In genomic region chr18:30522288-30522929, GRCh38 we compare ENCODE assay signal across 21 cellular contexts.
A peak's percentile ranks its signal among the peaks of the same experiment; 100 is the strongest.
DNase-seq lines count a peak whose midpoint lies in the region; ATAC-seq, FAIRE-seq and TF ChIP-seq lines count a peak whose summit lies in the region.
"Had no signal": no experiment of that assay in that cellular context is flagged by ENCODE, and none has a peak within 500 bp of the region (broad histone marks: within the 10 kb centered on the region; RNA-seq: fewer than 3 reads in every experiment).

No MANE protein-coding gene starts in this region.

- no peak for ATAC-seq in GM21737 (IDR thresholded peaks at IDR 0.05; ENCODE audit: unreplicated experiment)
- ATAC-seq: CD8-positive, alpha-beta T cell; PC-3; SK-N-SH treated with all-trans-retinoic acid at 6 μM for 48 hours had no signal

- TF ChIP-seq EP300 in H1 (IDR thresholded peaks at IDR 0.05; ENCODE audit: borderline replicate concordance in 1 of 2, low read depth in 2 of 2, low read length in 2 of 2): no peak

- no peak for TF ChIP-seq RAD21 in H1 (IDR thresholded peaks at IDR 0.05 in 1 of 2, conservative IDR thresholded peaks at IDR 0.05 in 1 of 2; ENCODE audit: low read depth in 2 of 2, low read length in 2 of 2)

- no peaks in the 10 kb centered on the region for H4K20me1 ChIP-seq in H1 (replicated peaks in 1 of 2; ENCODE audit: control insufficient read depth in 1 of 2, insufficient read depth in 2 of 2, low read length in 2 of 2)

- H3K27me3 ChIP-seq in HUES6 (ENCODE audit: control insufficient read depth, insufficient read depth, low read length) (no peaks in the 10 kb centered on the region), H1 (replicated peaks in 1 of 4; ENCODE audit: control insufficient read depth in 3 of 4, extremely low read depth in 1 of 4, insufficient read depth in 3 of 4, low read length in 3 of 4) (no peaks in the 10 kb centered on the region), iPS-20b (ENCODE audit: insufficient read depth, low read length) (no peaks in the 10 kb centered on the region)
- no peaks in the 10 kb centered on the region for H3K27me3 ChIP-seq in effector memory CD4-positive, alpha-beta T cell (replicated peaks; ENCODE audit: control insufficient read depth, insufficient read depth, low read length, poor library complexity, severe bottlenecking)
- H3K27me3 ChIP-seq: SJCRH30 had no signal

- H3K56ac ChIP-seq in H1 (replicated peaks; ENCODE audit: insufficient read length, low read depth, low read length): no peak overlapping the region

- H3K23ac ChIP-seq in H1 (ENCODE audit: insufficient read length): no peak overlapping the region

- no peaks in the 10 kb centered on the region for H3K79me1 ChIP-seq in H1 (ENCODE audit: low read depth, low read length)

- CTCF ChIA-PET in H1 (lab: Charles Lee; ENCODE audit: partially characterized antibody): no interaction called here

- no peaks in the 10 kb centered on the region for H3K9me3 ChIP-seq in HUES6 (ENCODE audit: control insufficient read depth, insufficient read depth, low read depth, low read length)
- H3K9me3 ChIP-seq in H1 (ENCODE audit: insufficient read depth in 2 of 2, low read depth in 1 of 2, low read length in 1 of 2): no peaks in the 10 kb centered on the region
- no peaks in the 10 kb centered on the region for H3K9me3 ChIP-seq in iPS-20b (ENCODE audit: insufficient read depth, low read depth, low read length)
- H3K9me3 ChIP-seq in effector memory CD4-positive, alpha-beta T cell (ENCODE audit: control insufficient read depth, low read length): no peaks in the 10 kb centered on the region
- H3K9me3 ChIP-seq: Caco-2, SJCRH30 had no signal

- H2BK5ac ChIP-seq in H1 (ENCODE audit: low read depth, low read length): no peak overlapping the region; the same call in 1 of the 2 replicates

- H4K5ac ChIP-seq in H1 (ENCODE audit: insufficient read length, low read depth, low read length): no peak overlapping the region

- H3K4ac ChIP-seq in H1 (replicated peaks; ENCODE audit: insufficient read length, low read depth, low read length): no peak overlapping the region

- H3K23me2 ChIP-seq in H1 (ENCODE audit: low read depth, low read length): no peaks in the 10 kb centered on the region

- peaks cover 28% of the 10 kb centered on the region for H3K4me1 ChIP-seq in HUES6 (ENCODE audit: control insufficient read depth, insufficient read depth, low read length)
- H3K4me1 ChIP-seq in H1 (replicated peaks in 1 of 4; ENCODE audit: control insufficient read depth in 3 of 4, insufficient read depth in 4 of 4, low read length in 3 of 4): peaks cover 0 to 13% (median 3%) of the 10 kb centered on the region in 4 experiments; a peak in 4 of 7 replicates
- peaks cover 26% of the 10 kb centered on the region for H3K4me1 ChIP-seq in iPS-20b (ENCODE audit: insufficient read depth, low read length)
- no peaks in the 10 kb centered on the region for H3K4me1 ChIP-seq in effector memory CD4-positive, alpha-beta T cell (ENCODE audit: control insufficient read depth, insufficient read depth, low read length, poor library complexity, severe bottlenecking)
- H3K4me1 ChIP-seq: Caco-2, SJCRH30 had no signal

- peak overlapping the region; percentile 51; the same call in 1 of the 2 replicates for H2AFZ ChIP-seq in H1 (ENCODE audit: low read length)

- H4K91ac ChIP-seq in H1 (replicated peaks; ENCODE audit: insufficient read length, low read length): no peak overlapping the region

- H3K18ac ChIP-seq in H1 (ENCODE audit: extremely low read depth, low read length): 0 out of 2 replicates have a peak overlapping the region, but pooled peaks have one; percentile 2

- H3K36me3 ChIP-seq in HUES6 (ENCODE audit: control insufficient read depth, insufficient read depth, low read length) (no peaks in the 10 kb centered on the region), H1 (ENCODE audit: control insufficient read depth in 2 of 4, insufficient read depth in 4 of 4, low read length in 3 of 4) (no peaks in the 10 kb centered on the region), iPS-20b (ENCODE audit: insufficient read depth, low read depth, low read length) (no peaks in the 10 kb centered on the region)
- H3K36me3 ChIP-seq in effector memory CD4-positive, alpha-beta T cell (ENCODE audit: control insufficient read depth, insufficient read depth, low read length): no peaks in the 10 kb centered on the region
- H3K36me3 ChIP-seq: SJCRH30 had no signal

- H2BK20ac ChIP-seq in H1 (ENCODE audit: low read length): no peak overlapping the region

- no peak overlapping the region for H2BK15ac ChIP-seq in H1 (ENCODE audit: low read length)

- no peak overlapping the region for H3K9ac ChIP-seq in HUES6 (ENCODE audit: low read length)
- H3K9ac ChIP-seq in H1 (replicated peaks in 1 of 4; ENCODE audit: extremely low read depth in 1 of 4, low read depth in 3 of 4, low read length in 3 of 4): no peak overlapping the region
- peak overlapping the region; percentile 1; the same call in 1 of the 2 replicates for H3K9ac ChIP-seq in iPS-20b (ENCODE audit: low read depth, low read length)

- no peak overlapping the region for H3K14ac ChIP-seq in H1 (ENCODE audit: insufficient read length)

- peak overlapping the region; percentile 2 for H2BK120ac ChIP-seq in H1 (replicated peaks; ENCODE audit: low read depth, low read length)

- peak overlapping the region; percentile 41 to 53; a peak in 3 of 4 replicates for H3K4me2 ChIP-seq in H1 (ENCODE audit: insufficient read depth in 1 of 2, low read depth in 2 of 2, low read length in 2 of 2)

- peak overlapping the region; percentile 59 for H3K27ac ChIP-seq in HUES6 (ENCODE audit: low read depth, low read length)
- no peak overlapping the region for H3K27ac ChIP-seq in H1 (ENCODE audit: low read depth, low read length)
- H3K27ac ChIP-seq in iPS-20b (ENCODE audit: low read length): no peak overlapping the region
- H3K27ac ChIP-seq in effector memory CD4-positive, alpha-beta T cell (ENCODE audit: insufficient read depth, low read length, poor library complexity, severe bottlenecking): no peak overlapping the region
- H3K27ac ChIP-seq: SJCRH30 had no signal

- H3K4me3 ChIP-seq in HUES6 (ENCODE audit: low read depth, low read length) (no peak overlapping the region), H1 (ENCODE audit: extremely low read depth in 1 of 4, insufficient read depth in 2 of 4, low read depth in 3 of 4, low read length in 4 of 4) (peak overlapping the region in 1 of 4 experiments; percentile 35; a peak in 1 of 8 replicates), iPS-20b (ENCODE audit: low read length) (peak overlapping the region; percentile 15; the same call in 1 of the 2 replicates)
- no peak overlapping the region for H3K4me3 ChIP-seq in effector memory CD4-positive, alpha-beta T cell (ENCODE audit: insufficient read depth, low read depth, low read length, poor library complexity, severe bottlenecking)
- H3K4me3 ChIP-seq: SJCRH30 had no signal

- no peak overlapping the region for H2AK5ac ChIP-seq in H1 (ENCODE audit: low read depth, low read length)

- H2BK12ac ChIP-seq in H1 (ENCODE audit: low read depth, low read length): no peak overlapping the region

- no peaks in the 10 kb centered on the region for H3K79me2 ChIP-seq in H1 (ENCODE audit: control insufficient read depth in 1 of 2, insufficient read depth in 2 of 2, low read length in 2 of 2)

- no peak for TF ChIP-seq POLR2A in H1 (IDR thresholded peaks at IDR 0.05; ENCODE audit: control extremely low read depth in 1 of 2, low read depth in 2 of 2, low read length in 2 of 2)

- FAIRE-seq in H1 (lab: Jason Lieb, UNC): peak; percentile 19

- DNase-seq in H1 (ENCODE audit: low read depth in 1 of 2, low spot score in 2 of 2) (peak in 1 of 2 experiments; percentile 3), epidermal melanocyte (ENCODE audit: insufficient read length, low spot score) (no peak), T-helper 2 cell (no peak)
- no peak for DNase-seq in effector memory CD4-positive, alpha-beta T cell
- DNase-seq: C1 segment of cervical spinal cord; Caco-2; CD8-positive, alpha-beta T cell; DMS79 treated with DMSO at 0.1 percent for 48 hours; GOT3; KG1; MM.1S; NCI-H2029; NCI-H446; NCI-H524 treated with DMSO at 0.1 percent for 48 hours; NCI-H774; PC-3; SJCRH30 had no signal

- no peak overlapping the region for H4K8ac ChIP-seq in H1 (ENCODE audit: extremely low read depth, insufficient read depth, low read length)

- no peak for TF ChIP-seq CTCF in H1 (IDR thresholded peaks at IDR 0.05; ENCODE audit: control extremely low read depth in 1 of 3, insufficient read depth in 1 of 3, low read depth in 1 of 3, low read length in 3 of 3)

- WGBS in H1 (ENCODE audit: extremely low coverage in 1 of 2, insufficient coverage in 1 of 2, insufficient read length in 1 of 2, insufficient replicate concordance in 2 of 2, low coverage in 1 of 2, low lambda C conversion rate in 2 of 2, missing lambda C conversion rate in 1 of 2), 2 experiments: 53% methylated on average over 4 of the region's 4 CpGs; no CpG with 5 or more reads in 1 of the 2 experiments

- POLR2A ChIA-PET in H1 (lab: Charles Lee; ENCODE audit: partially characterized antibody): no interaction called here

TF ChIP-seq in H1, 55 proteins besides CTCF, POLR2A, EP300 and RAD21:
- no peak for TF ChIP-seq CHD2 (IDR thresholded peaks at IDR 0.05; ENCODE audit: low read length)
- no peak for TF ChIP-seq JUN (IDR thresholded peaks at IDR 0.05; ENCODE audit: low read depth, low read length)
- TF ChIP-seq SIN3A (conservative IDR thresholded peaks at IDR 0.05 in 1 of 2, IDR thresholded peaks at IDR 0.05 in 1 of 2; ENCODE audit: low read depth in 1 of 2, low read length in 2 of 2): no peak
- TF ChIP-seq ATF2 (IDR thresholded peaks at IDR 0.05; ENCODE audit: low read length): no peak
- TF ChIP-seq ASH2L (IDR thresholded peaks at IDR 0.05; ENCODE audit: low read length): no peak
- TF ChIP-seq HDAC6 (IDR thresholded peaks at IDR 0.05; ENCODE audit: low read depth, low read length): no peak
- TF ChIP-seq PHF8 (conservative IDR thresholded peaks at IDR 0.05; ENCODE audit: low read depth, low read length): no peak
- no peak for TF ChIP-seq SAP30 (IDR thresholded peaks at IDR 0.05; ENCODE audit: insufficient read depth, insufficient replicate concordance, low read length)
- TF ChIP-seq MAX (IDR thresholded peaks at IDR 0.05): no peak
